In the genomic region with DNA sequence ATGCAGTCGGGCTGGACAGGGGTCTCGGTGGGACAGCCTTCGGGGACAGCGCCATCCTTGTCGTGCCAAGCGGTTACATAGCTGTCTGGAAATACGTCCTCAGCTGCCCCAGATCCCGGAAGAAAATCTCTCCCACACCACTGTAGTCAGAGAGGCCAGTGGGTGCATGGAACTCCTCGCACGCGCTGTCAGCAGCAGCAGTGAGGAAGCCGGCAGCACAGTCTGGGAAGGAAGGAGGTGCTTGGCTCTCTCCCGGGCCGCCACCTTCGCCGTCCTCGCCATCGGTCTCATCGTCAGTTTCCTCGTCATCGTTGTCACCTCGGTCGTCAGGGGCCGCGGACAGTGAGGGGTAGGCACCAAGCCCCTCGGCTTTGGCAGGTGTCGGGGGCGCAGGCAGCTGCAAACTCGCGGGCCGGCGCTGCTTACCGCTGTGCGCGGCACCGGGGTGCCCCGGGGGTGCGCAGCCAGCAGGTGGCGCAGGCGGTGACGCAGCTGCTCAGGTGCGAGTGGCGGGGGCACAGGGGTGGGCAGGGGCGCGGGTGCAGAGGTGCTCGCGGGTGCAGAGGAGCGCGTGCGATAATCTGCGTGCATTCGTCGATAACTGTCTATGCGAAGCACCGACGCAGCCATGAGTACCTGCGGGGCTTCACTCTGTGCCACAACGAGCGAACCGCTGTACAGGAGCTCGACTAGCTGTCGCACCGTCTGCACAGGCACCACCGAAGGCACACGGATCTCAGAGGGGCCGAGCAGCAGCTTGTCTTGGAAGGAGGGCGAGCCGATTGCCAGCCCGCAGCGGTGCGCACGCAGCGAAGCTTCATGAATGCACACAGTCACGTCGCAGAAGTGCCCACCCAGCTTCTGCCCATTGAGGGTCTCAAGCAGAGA, we compare ENCODE assay signal across 8 cellular contexts.
DNase-seq lines count a peak whose midpoint lies in the region; ATAC-seq, FAIRE-seq and TF ChIP-seq lines count a peak whose summit lies in the region.
"Not testable (repeated sequence)": the region's sequence is repeated elsewhere in the genome, so short reads cannot be mapped to it uniquely, and the experiment has no call there.

No MANE protein-coding gene starts in this region.

- H3K9me2 ChIP-seq in GM23338 (ENCODE audit: insufficient read depth) = not testable (repeated sequence)

- not testable (repeated sequence) for H3K27ac Mint-ChIP-seq in GM23338, WTC11, natural killer cell

- H3K4me1 Mint-ChIP-seq in GM23338, WTC11, natural killer cell: not testable (repeated sequence)

- TF ChIP-seq EP300 in K562 (IDR thresholded peaks at IDR 0.05; ENCODE audit: low read length) = not testable (repeated sequence)

- H2AFZ ChIP-seq in GM23338; K562 (ENCODE audit: low read depth, low read length): not testable (repeated sequence)

- CTCF ChIA-PET in WTC11 (lab: Charles Lee); K562 (lab: Yijun Ruan, JAX; ENCODE audit: low intra/inter-chr PET ratio): not testable (repeated sequence)

- H3K4me3 ChIP-seq in GM23338, K562, upper lobe of right lung: not testable (repeated sequence)

- no CpG with 5 or more reads among the region's 75 CpGs for WGBS in K562 (ENCODE audit: insufficient coverage, low coverage, missing lambda C conversion rate)

- POLR2A ChIA-PET in WTC11 (lab: Charles Lee); K562 (lab: Yijun Ruan, JAX): not testable (repeated sequence)

- H3K27me3 Mint-ChIP-seq in GM23338 (ENCODE audit: insufficient read depth, low read depth, poor library complexity); WTC11 (ENCODE audit: low read depth); natural killer cell (ENCODE audit: low read depth in 2 of 2): not testable (repeated sequence)

- not testable (repeated sequence) for H4K20me1 ChIP-seq in GM23338 (replicated peaks; ENCODE audit: insufficient read depth); K562 (replicated peaks; ENCODE audit: control insufficient read depth, insufficient read depth, low read length)

- not testable (repeated sequence) for H3K36me3 ChIP-seq in GM23338 (ENCODE audit: insufficient read depth); K562 (ENCODE audit: control insufficient read depth, insufficient read depth, low read length); upper lobe of right lung

- H3K27ac ChIP-seq in GM23338 (ENCODE audit: low read depth); K562 (ENCODE audit: extremely low read depth, low read depth, low read length); upper lobe of right lung: not testable (repeated sequence)

- H3K4me2 ChIP-seq in GM23338; K562 (ENCODE audit: insufficient read depth, low read length): not testable (repeated sequence)

- not testable (repeated sequence) for TF ChIP-seq CTCF in GM23338 (conservative IDR thresholded peaks at IDR 0.05; ENCODE audit: low read depth in 2 of 2); WTC11 (IDR thresholded peaks at IDR 0.05); K562 (IDR thresholded peaks at IDR 0.05 in 2 of 3, conservative IDR thresholded peaks at IDR 0.05 in 1 of 3; ENCODE audit: insufficient read depth in 2 of 3, low read depth in 1 of 3, low read length in 3 of 3); natural killer cell (IDR thresholded peaks at IDR 0.05); upper lobe of right lung (IDR thresholded peaks at IDR 0.05)

- not testable (repeated sequence) for H3K79me2 ChIP-seq in GM23338 (replicated peaks; ENCODE audit: insufficient read depth); K562 (ENCODE audit: control insufficient read depth, insufficient read depth, low read length)

- not testable (repeated sequence) for H3K9ac ChIP-seq in K562 (ENCODE audit: insufficient read depth in 1 of 2, low read depth in 2 of 2, low read length in 2 of 2)

- not testable (repeated sequence) for TF ChIP-seq POLR2A in K562 (conservative IDR thresholded peaks at IDR 0.05)

- H3K4me1 ChIP-seq in GM23338 (ENCODE audit: insufficient read depth); K562 (replicated peaks in 1 of 2; ENCODE audit: control insufficient read depth in 2 of 2, insufficient read depth in 2 of 2, low read length in 2 of 2); upper lobe of right lung: not testable (repeated sequence)

- H3K9me3 Mint-ChIP-seq in GM23338, WTC11, natural killer cell: not testable (repeated sequence)

- not testable (repeated sequence) for H3K4me3 Mint-ChIP-seq in GM23338, WTC11, natural killer cell

- not testable (repeated sequence) for TF ChIP-seq RAD21 in K562 (CRISPR knock-in tag; conservative IDR thresholded peaks at IDR 0.05 in 1 of 2, IDR thresholded peaks at IDR 0.05 in 1 of 2)

- not testable (repeated sequence) for H3F3A ChIP-seq in GM23338 (replicated peaks; ENCODE audit: low read depth)

- ATAC-seq in GM18498 (IDR thresholded peaks at IDR 0.05; ENCODE audit: unreplicated experiment) (peak; percentile 75), GM23338 (peak; percentile 69), HG03175 (IDR thresholded peaks at IDR 0.05; ENCODE audit: unreplicated experiment) (peak; percentile 68), WTC11 (peak; percentile 62), K562 (peak; percentile 50; the same call in 2 of the 3 replicates), left ventricle myocardium superior (peak; percentile 89), natural killer cell (peak in 2 of 3 donors; percentile 57 to 72), upper lobe of right lung (peak; percentile 88)

- not testable (repeated sequence) for DNase-seq in GM23338 (ENCODE audit: low spot score); WTC11 (ENCODE audit: low spot score); K562 (ENCODE audit: extremely low read depth in 1 of 4, low spot score in 3 of 4); left ventricle myocardium superior; natural killer cell; upper lobe of right lung

- FAIRE-seq in K562 (lab: Jason Lieb, UNC) = not testable (repeated sequence)

- H3K9me3 ChIP-seq in K562 (replicated peaks; ENCODE audit: control insufficient read depth, insufficient read depth, low read depth, low read length); upper lobe of right lung: not testable (repeated sequence)

- not testable (repeated sequence) for H3K36me3 Mint-ChIP-seq in GM23338 (ENCODE audit: low read depth); WTC11; natural killer cell

- not testable (repeated sequence) for H3K9me1 ChIP-seq in K562 (ENCODE audit: control insufficient read depth, insufficient read depth, low read length)

- intact Hi-C loops in K562 (cut with micrococcal nuclease); left ventricle myocardium superior (cut with micrococcal nuclease); natural killer cell (cut with micrococcal nuclease); upper lobe of right lung (cut with DNase I): not testable (repeated sequence)

- not testable (repeated sequence) for BruUV-seq in K562 (replicated peaks; lab: Mats Ljungman, UMichigan)

- H3K27me3 ChIP-seq in GM23338 (ENCODE audit: insufficient read depth); K562 (ENCODE audit: control insufficient read depth in 2 of 2, insufficient read depth in 2 of 2, low read length in 2 of 2); upper lobe of right lung: not testable (repeated sequence)

- in situ Hi-C loops in K562 (cut with MboI) = not testable (repeated sequence)
